In the genomic region with DNA sequence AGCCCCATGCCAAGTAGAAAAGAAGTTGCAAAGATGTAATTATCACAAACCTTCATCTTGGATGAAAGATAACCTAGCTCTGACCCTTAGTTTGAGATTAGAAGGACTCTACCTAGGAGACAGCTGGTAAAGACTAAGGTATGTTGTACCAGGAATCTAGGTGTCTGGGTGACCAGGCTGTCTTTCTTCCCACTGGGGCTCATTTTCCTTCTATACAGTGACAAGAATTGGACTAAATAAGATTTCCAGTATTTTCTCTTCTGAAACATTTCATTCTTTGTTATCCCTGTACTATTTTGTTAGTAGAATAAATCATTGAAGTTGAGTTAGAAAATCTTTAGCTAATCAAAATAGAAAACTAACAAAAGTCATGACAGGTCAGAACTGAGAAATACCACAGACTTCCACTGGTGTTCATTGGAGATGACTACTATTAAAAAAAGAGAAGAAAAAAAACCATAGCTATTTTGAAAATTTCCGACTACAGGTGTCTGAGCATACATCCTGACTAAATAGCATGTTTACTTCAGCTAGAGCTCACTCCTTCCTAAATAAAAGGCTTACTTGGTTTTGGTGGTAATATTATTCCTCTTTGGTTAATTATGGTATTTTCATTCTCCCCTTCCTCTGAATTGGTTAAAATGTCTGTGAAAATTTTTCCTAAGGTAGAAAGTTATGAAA, we compare ENCODE assay signal across 14 cellular contexts. TPM values are rescaled to one million over a fixed set of nuclear protein-coding genes. Genes with fewer than 3 reads are reported as not detected.
DNase-seq lines count a peak whose midpoint lies in the region; ATAC-seq, FAIRE-seq and TF ChIP-seq lines count a peak whose summit lies in the region.
"Had no signal": no experiment of that assay in that cellular context is flagged by ENCODE, and none has a peak within 500 bp of the region (broad histone marks: within the 10 kb centered on the region; RNA-seq: fewer than 3 reads in every experiment).

No MANE protein-coding gene starts in this region.

- H3K4me1 Mint-ChIP-seq in activated naive CD8-positive, alpha-beta T cell treated with anti-CD3 and anti-CD28 coated beads for 36 hours = peaks cover 85% of the 10 kb centered on the region
- peaks cover 78 to 100% (median 96%) of the 10 kb centered on the region in 7 donors for H3K4me1 Mint-ChIP-seq in naive thymus-derived CD4-positive, alpha-beta T cell

- WGBS in A549 (ENCODE audit: missing lambda C conversion rate) = 67% methylated on average over 1 of the region's 1 CpG

- H3K4me3 ChIP-seq in A549 (no peak overlapping the region), DND-41 (ENCODE audit: low read depth in 1 of 2, low read length in 2 of 2) (no peak overlapping the region)
- peak overlapping the region; percentile 21 for H3K4me3 ChIP-seq in naive thymus-derived CD4-positive, alpha-beta T cell (ENCODE audit: low read length)

- H3K36me3 Mint-ChIP-seq in activated naive CD8-positive, alpha-beta T cell treated with anti-CD3 and anti-CD28 coated beads for 36 hours = peaks cover 88% of the 10 kb centered on the region
- H3K36me3 Mint-ChIP-seq in naive thymus-derived CD4-positive, alpha-beta T cell = peaks cover 14 to 45% (median 29%) of the 10 kb centered on the region in 5 donors

- H3K4me3 Mint-ChIP-seq in activated naive CD8-positive, alpha-beta T cell treated with anti-CD3 and anti-CD28 coated beads for 36 hours = peak overlapping the region; percentile 80
- H3K4me3 Mint-ChIP-seq in naive thymus-derived CD4-positive, alpha-beta T cell = peak overlapping the region; percentile 71 to 100 (median 88)

- H3K27ac ChIP-seq in A549 (peak overlapping the region; percentile 13 to 54; a peak in 2 of 6 replicates), DND-41 (ENCODE audit: low read length) (peak overlapping the region; percentile 15; the same call in 1 of the 2 replicates)
- peak overlapping the region; percentile 73 for H3K27ac ChIP-seq in naive thymus-derived CD4-positive, alpha-beta T cell (ENCODE audit: low read depth, low read length)

- peaks cover 100% of the 10 kb centered on the region for H3K79me2 ChIP-seq in DND-41 (ENCODE audit: insufficient read depth, low read length)

- peaks cover 15% of the 10 kb centered on the region for H3K36me3 ChIP-seq in DND-41 (ENCODE audit: insufficient read depth, low read length)
- H3K36me3 ChIP-seq in naive thymus-derived CD4-positive, alpha-beta T cell (ENCODE audit: control insufficient read depth in 2 of 3, insufficient read depth in 3 of 3, low read length in 3 of 3) = no peaks in the 10 kb centered on the region

- peak overlapping the region; percentile 92 for H3K4me2 ChIP-seq in A549
- no peak overlapping the region for H3K4me2 ChIP-seq in DND-41 (ENCODE audit: insufficient read depth, low read length)

- CTCF ChIA-PET in A549 (lab: Yijun Ruan, JAX) = interaction anchor here (1.0 to 1.7 kb wide), 4 partner anchors 9 to 77 kb away, joined by 3 to 7 read pairs (median 4); no protein-coding TSS in a partner anchor
- CTCF ChIA-PET in naive thymus-derived CD4-positive, alpha-beta T cell (lab: Charles Lee) = interaction anchor here (0.6 to 1.7 kb wide), 5 partner anchors 9 to 418 kb away, joined by 3 to 9 read pairs (median 3); no protein-coding TSS in a partner anchor

- no peaks in the 10 kb centered on the region for H3K27me3 ChIP-seq in DND-41 (ENCODE audit: insufficient read depth, low read length, poor library complexity)
- H3K27me3 ChIP-seq in naive thymus-derived CD4-positive, alpha-beta T cell (ENCODE audit: control insufficient read depth in 2 of 2, insufficient read depth in 2 of 2, low read length in 2 of 2) = no peaks in the 10 kb centered on the region

- H2AFZ ChIP-seq in DND-41 (ENCODE audit: low read depth, low read length) = no peak overlapping the region

- peaks cover 42% of the 10 kb centered on the region for H4K20me1 ChIP-seq in DND-41 (ENCODE audit: insufficient read depth, low read length)

- FAIRE-seq in A549 (lab: Jason Lieb, UNC) = no peak
- FAIRE-seq: GM18507 had no signal

- DNase-seq in A549 (ENCODE audit: low read depth in 1 of 2, low spot score in 1 of 2) (no peak), DND-41 (no peak), NCI-H226 (no peak), NCI-H2196 treated with DMSO at 0.1 percent for 48 hours (lab: John Stamatoyannopoulos, UW; ENCODE audit: unreplicated experiment) (no peak), NCI-H1105 (lab: John Stamatoyannopoulos, UW) (no peak)
- DNase-seq in activated naive CD8-positive, alpha-beta T cell treated with anti-CD3 and anti-CD28 coated beads for 36 hours = no peak
- peak in 1 of 9 donors; percentile 43 for DNase-seq in naive thymus-derived CD4-positive, alpha-beta T cell
- DNase-seq: effector CD8-positive, alpha-beta T cell; NCI-H1417; NCI-H748 treated with DMSO at 0.1 percent for 48 hours; occipital lobe had no signal

- H3K9me3 ChIP-seq in A549 = no peaks in the 10 kb centered on the region
- H3K9me3 ChIP-seq in DND-41 (ENCODE audit: insufficient read depth, low read length, severe bottlenecking) = no peaks in the 10 kb centered on the region
- no peaks in the 10 kb centered on the region for H3K9me3 ChIP-seq in naive thymus-derived CD4-positive, alpha-beta T cell (ENCODE audit: control insufficient read depth in 2 of 3, low read length in 3 of 3)

- TF ChIP-seq CTCF in A549 (IDR thresholded peaks at IDR 0.05) (no peak), DND-41 (IDR thresholded peaks at IDR 0.05; ENCODE audit: borderline replicate concordance, extremely low read depth, low read length, poor library complexity, severe bottlenecking) (no peak)

- H3K9ac ChIP-seq in DND-41 (ENCODE audit: low read depth, low read length) = no peak overlapping the region

- no peak for TF ChIP-seq POLR2A in A549 (IDR thresholded peaks at IDR 0.05; ENCODE audit: low read length)

- peak overlapping the region; percentile 95 for H3K27ac Mint-ChIP-seq in activated naive CD8-positive, alpha-beta T cell treated with anti-CD3 and anti-CD28 coated beads for 36 hours
- peak overlapping the region; percentile 84 to 98 (median 95) for H3K27ac Mint-ChIP-seq in naive thymus-derived CD4-positive, alpha-beta T cell

- peaks cover 91% of the 10 kb centered on the region for H3K4me1 ChIP-seq in A549
- peaks cover 45% of the 10 kb centered on the region for H3K4me1 ChIP-seq in DND-41 (ENCODE audit: insufficient read depth, low read length)
- peaks cover 70 to 96% of the 10 kb centered on the region in 2 donors for H3K4me1 ChIP-seq in naive thymus-derived CD4-positive, alpha-beta T cell (ENCODE audit: control insufficient read depth in 2 of 2, insufficient read depth in 2 of 2, low read length in 2 of 2)

- ATAC-seq in A549 (no peak), DND-41 (ENCODE audit: insufficient read depth, low read depth) (no peak), HG02759 (IDR thresholded peaks at IDR 0.05; ENCODE audit: unreplicated experiment) (no peak)
- ATAC-seq in naive thymus-derived CD4-positive, alpha-beta T cell = peak; percentile 23
- ATAC-seq: SK-N-SH treated with all-trans-retinoic acid at 6 μM for 48 hours had no signal

- no peak for TF ChIP-seq RAD21 in A549 (conservative IDR thresholded peaks at IDR 0.05 in 1 of 2, IDR thresholded peaks at IDR 0.05 in 1 of 2)

- TF ChIP-seq EP300 in A549 (IDR thresholded peaks at IDR 0.05) = no peak

- intact Hi-C loops in naive thymus-derived CD4-positive, alpha-beta T cell (cut with micrococcal nuclease) = loop anchor here (1.0 to 10.0 kb wide), 7 partner anchors 7 to 1818 kb away; no protein-coding TSS in a partner anchor

- POLR2A ChIA-PET in A549 (lab: Yijun Ruan, JAX) = no interaction called here
- POLR2A ChIA-PET in naive thymus-derived CD4-positive, alpha-beta T cell (lab: Charles Lee) = interaction anchor here (0.6 to 27.4 kb wide), 9 partner anchors 7 to 262 kb away, joined by 3 to 853 read pairs (median 6); a partner anchor contains a TSS

- H3K27me3 Mint-ChIP-seq in activated naive CD8-positive, alpha-beta T cell treated with anti-CD3 and anti-CD28 coated beads for 36 hours = no peaks in the 10 kb centered on the region
- H3K27me3 Mint-ChIP-seq in naive thymus-derived CD4-positive, alpha-beta T cell = no peaks in the 10 kb centered on the region

- H3K9me3 Mint-ChIP-seq in activated naive CD8-positive, alpha-beta T cell treated with anti-CD3 and anti-CD28 coated beads for 36 hours = peaks cover 3% of the 10 kb centered on the region
- peaks cover 0 to 4% (median 0%) of the 10 kb centered on the region in 11 donors for H3K9me3 Mint-ChIP-seq in naive thymus-derived CD4-positive, alpha-beta T cell

TF ChIP-seq in A549, 52 proteins besides CTCF, POLR2A, EP300 and RAD21:
- TF ChIP-seq, protein P1, sequence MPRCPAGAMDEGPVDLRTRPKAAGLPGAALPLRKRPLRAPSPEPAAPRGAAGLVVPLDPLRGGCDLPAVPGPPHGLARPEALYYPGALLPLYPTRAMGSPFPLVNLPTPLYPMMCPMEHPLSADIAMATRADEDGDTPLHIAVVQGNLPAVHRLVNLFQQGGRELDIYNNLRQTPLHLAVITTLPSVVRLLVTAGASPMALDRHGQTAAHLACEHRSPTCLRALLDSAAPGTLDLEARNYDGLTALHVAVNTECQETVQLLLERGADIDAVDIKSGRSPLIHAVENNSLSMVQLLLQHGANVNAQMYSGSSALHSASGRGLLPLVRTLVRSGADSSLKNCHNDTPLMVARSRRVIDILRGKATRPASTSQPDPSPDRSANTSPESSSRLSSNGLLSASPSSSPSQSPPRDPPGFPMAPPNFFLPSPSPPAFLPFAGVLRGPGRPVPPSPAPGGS (IDR thresholded peaks at IDR 0.05) = no peak
- TF ChIP-seq ZNF302 (CRISPR knock-in tag; IDR thresholded peaks at IDR 0.05) = no peak
- TF ChIP-seq RCOR1 (IDR thresholded peaks at IDR 0.05; ENCODE audit: low read depth, low read length) = no peak
- no peak for TF ChIP-seq BHLHE40 (IDR thresholded peaks at IDR 0.05; ENCODE audit: low read depth, low read length)
- TF ChIP-seq MAZ (IDR thresholded peaks at IDR 0.05; ENCODE audit: borderline replicate concordance, low read depth, low read length) = no peak
TF ChIP-seq in A549: peak in this region for 0.

RNA-seq across cellular contexts. Expression of a gene that starts 10.1 kb away (rescaled TPM):
- polyA plus RNA-seq in A549 (2011; rRNA removed) (97.4 and 119 TPM in 2 replicates), A549 (2017; fragmentation: RNase III; extraction: RNeasy Plus Mini Kit Qiagen cat#74134 plus additional on column Dnase treatment) (47.0 to 57.8 TPM (median 48.5 TPM) in 3 replicates)
- 21.5 and 26.8 TPM in 2 replicates for polyA plus RNA-seq in A549 (2012; cell fraction: cytosol; rRNA removed)
- polyA plus RNA-seq in A549 (2012; cell fraction: nucleus; rRNA removed) = 20.0 and 20.1 TPM in 2 replicates
- polyA minus RNA-seq in A549 (2011; rRNA and poly(A)+ RNA removed) = 103 and 115 TPM in 2 replicates
- 10 to 100 TPM; 64.1 to 65.1 TPM for total RNA-seq in activated naive CD8-positive, alpha-beta T cell treated with anti-CD3 and anti-CD28 coated beads for 36 hours
- total RNA-seq in naive thymus-derived CD4-positive, alpha-beta T cell = 100 to 1,000 TPM in 4 of 5 experiments, 10 to 100 TPM in 1; 63.0 to 171 (median 155) TPM
- 100 to 1,000 TPM; 150 to 263 TPM for polyA plus RNA-seq in naive thymus-derived CD4-positive, alpha-beta T cell

Comparison
In these comparisons a context has a peak if more than half of its experiments do, and no peak if none do; other contexts are left out.
1. H3K27ac ChIP-seq: peak in every context shown above with its lines; median percentile 73 in naive thymus-derived CD4-positive, alpha-beta T cell; 34 in A549; 15 in DND-41.